Comparison of ENCODE assay signal across 1 cellular context in the genomic region with DNA sequence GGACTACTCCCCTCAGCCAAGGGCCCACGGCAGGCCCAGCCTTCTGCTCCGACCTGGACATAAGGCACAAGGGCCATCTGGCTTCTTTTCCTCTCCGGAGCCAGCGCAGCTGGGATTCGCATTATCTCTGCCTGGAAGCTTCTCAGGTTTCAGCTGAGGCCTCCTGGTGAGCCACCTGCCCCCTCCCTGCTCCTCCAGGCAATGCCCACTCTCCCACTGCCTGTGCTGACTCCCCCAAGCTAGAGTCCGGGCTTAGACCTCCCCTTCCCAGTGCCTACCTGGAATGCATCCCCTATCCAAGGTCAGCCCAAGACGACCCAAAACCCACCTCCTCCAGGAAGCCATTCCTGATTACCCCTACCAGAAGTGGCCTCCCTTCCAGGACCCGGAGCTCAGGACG.
TF ChIP-seq lines count a peak whose summit lies in the region.

No MANE protein-coding gene starts in this region.

TF ChIP-seq in HEK293, 187 proteins besides CTCF, POLR2A, EP300 and RAD21 (continued from another document and continues in another):
- TF ChIP-seq ZNF391 (tag by site-specific recombination; IDR thresholded peaks at IDR 0.05; ENCODE audit: borderline replicate concordance, low read depth) (no peak), ZBTB1 (tag by site-specific recombination; IDR thresholded peaks at IDR 0.05) (no peak), ZNF707 (tag by site-specific recombination; IDR thresholded peaks at IDR 0.05) (no peak), ZBTB17 (tag by site-specific recombination; IDR thresholded peaks at IDR 0.05) (peak; percentile 40; the same call in 1 of the 2 replicates), ZNF404 (tag by site-specific recombination; IDR thresholded peaks at IDR 0.05) (no peak), KLF8 (tag by site-specific recombination; IDR thresholded peaks at IDR 0.05) (no peak), EGR2 (tag by site-specific recombination; IDR thresholded peaks at IDR 0.05; ENCODE audit: low read depth) (peak; percentile 22; the same call in 1 of the 2 replicates), GFI1B (tag by site-specific recombination; IDR thresholded peaks at IDR 0.05) (no peak), SP7 (tag by site-specific recombination; IDR thresholded peaks at IDR 0.05) (no peak), GLIS1 (tag by site-specific recombination; IDR thresholded peaks at IDR 0.05) (peak; percentile 92), ZNF175 (tag by site-specific recombination; IDR thresholded peaks at IDR 0.05) (no peak), ZNF37A (tag by site-specific recombination; IDR thresholded peaks at IDR 0.05) (no peak), ZNF747 (tag by site-specific recombination; IDR thresholded peaks at IDR 0.05) (no peak), ZNF843 (tag by site-specific recombination; IDR thresholded peaks at IDR 0.05) (no peak), ZNF214 (tag by site-specific recombination; IDR thresholded peaks at IDR 0.05; ENCODE audit: borderline replicate concordance) (no peak), ZNF558 (tag by site-specific recombination; IDR thresholded peaks at IDR 0.05) (no peak), ZNF837 (tag by site-specific recombination; IDR thresholded peaks at IDR 0.05) (no peak), ZNF133 (tag by site-specific recombination; IDR thresholded peaks at IDR 0.05) (no peak), ZNF658 (tag by site-specific recombination; IDR thresholded peaks at IDR 0.05) (no peak), ZNF292 (tag by site-specific recombination; IDR thresholded peaks at IDR 0.05; ENCODE audit: borderline replicate concordance, low read depth) (no peak), ZNF423 (tag by site-specific recombination; IDR thresholded peaks at IDR 0.05) (peak; percentile 50; the same call in 1 of the 2 replicates)
- TF ChIP-seq, protein P1, sequence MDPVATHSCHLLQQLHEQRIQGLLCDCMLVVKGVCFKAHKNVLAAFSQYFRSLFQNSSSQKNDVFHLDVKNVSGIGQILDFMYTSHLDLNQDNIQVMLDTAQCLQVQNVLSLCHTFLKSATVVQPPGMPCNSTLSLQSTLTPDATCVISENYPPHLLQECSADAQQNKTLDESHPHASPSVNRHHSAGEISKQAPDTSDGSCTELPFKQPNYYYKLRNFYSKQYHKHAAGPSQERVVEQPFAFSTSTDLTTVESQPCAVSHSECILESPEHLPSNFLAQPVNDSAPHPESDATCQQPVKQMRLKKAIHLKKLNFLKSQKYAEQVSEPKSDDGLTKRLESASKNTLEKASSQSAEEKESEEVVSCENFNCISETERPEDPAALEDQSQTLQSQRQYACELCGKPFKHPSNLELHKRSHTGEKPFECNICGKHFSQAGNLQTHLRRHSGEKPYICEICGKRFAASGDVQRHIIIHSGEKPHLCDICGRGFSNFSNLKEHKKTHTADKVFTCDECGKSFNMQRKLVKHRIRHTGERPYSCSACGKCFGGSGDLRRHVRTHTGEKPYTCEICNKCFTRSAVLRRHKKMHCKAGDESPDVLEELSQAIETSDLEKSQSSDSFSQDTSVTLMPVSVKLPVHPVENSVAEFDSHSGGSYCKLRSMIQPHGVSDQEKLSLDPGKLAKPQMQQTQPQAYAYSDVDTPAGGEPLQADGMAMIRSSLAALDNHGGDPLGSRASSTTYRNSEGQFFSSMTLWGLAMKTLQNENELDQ (tag by site-specific recombination; IDR thresholded peaks at IDR 0.05; ENCODE audit: low read depth) = no peak
- TF ChIP-seq, protein P2, sequence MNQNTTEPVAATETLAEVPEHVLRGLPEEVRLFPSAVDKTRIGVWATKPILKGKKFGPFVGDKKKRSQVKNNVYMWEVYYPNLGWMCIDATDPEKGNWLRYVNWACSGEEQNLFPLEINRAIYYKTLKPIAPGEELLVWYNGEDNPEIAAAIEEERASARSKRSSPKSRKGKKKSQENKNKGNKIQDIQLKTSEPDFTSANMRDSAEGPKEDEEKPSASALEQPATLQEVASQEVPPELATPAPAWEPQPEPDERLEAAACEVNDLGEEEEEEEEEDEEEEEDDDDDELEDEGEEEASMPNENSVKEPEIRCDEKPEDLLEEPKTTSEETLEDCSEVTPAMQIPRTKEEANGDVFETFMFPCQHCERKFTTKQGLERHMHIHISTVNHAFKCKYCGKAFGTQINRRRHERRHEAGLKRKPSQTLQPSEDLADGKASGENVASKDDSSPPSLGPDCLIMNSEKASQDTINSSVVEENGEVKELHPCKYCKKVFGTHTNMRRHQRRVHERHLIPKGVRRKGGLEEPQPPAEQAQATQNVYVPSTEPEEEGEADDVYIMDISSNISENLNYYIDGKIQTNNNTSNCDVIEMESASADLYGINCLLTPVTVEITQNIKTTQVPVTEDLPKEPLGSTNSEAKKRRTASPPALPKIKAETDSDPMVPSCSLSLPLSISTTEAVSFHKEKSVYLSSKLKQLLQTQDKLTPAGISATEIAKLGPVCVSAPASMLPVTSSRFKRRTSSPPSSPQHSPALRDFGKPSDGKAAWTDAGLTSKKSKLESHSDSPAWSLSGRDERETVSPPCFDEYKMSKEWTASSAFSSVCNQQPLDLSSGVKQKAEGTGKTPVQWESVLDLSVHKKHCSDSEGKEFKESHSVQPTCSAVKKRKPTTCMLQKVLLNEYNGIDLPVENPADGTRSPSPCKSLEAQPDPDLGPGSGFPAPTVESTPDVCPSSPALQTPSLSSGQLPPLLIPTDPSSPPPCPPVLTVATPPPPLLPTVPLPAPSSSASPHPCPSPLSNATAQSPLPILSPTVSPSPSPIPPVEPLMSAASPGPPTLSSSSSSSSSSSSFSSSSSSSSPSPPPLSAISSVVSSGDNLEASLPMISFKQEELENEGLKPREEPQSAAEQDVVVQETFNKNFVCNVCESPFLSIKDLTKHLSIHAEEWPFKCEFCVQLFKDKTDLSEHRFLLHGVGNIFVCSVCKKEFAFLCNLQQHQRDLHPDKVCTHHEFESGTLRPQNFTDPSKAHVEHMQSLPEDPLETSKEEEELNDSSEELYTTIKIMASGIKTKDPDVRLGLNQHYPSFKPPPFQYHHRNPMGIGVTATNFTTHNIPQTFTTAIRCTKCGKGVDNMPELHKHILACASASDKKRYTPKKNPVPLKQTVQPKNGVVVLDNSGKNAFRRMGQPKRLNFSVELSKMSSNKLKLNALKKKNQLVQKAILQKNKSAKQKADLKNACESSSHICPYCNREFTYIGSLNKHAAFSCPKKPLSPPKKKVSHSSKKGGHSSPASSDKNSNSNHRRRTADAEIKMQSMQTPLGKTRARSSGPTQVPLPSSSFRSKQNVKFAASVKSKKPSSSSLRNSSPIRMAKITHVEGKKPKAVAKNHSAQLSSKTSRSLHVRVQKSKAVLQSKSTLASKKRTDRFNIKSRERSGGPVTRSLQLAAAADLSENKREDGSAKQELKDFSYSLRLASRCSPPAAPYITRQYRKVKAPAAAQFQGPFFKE (tag by site-specific recombination; IDR thresholded peaks at IDR 0.05; ENCODE audit: borderline replicate concordance) = no peak
- TF ChIP-seq, protein P3, sequence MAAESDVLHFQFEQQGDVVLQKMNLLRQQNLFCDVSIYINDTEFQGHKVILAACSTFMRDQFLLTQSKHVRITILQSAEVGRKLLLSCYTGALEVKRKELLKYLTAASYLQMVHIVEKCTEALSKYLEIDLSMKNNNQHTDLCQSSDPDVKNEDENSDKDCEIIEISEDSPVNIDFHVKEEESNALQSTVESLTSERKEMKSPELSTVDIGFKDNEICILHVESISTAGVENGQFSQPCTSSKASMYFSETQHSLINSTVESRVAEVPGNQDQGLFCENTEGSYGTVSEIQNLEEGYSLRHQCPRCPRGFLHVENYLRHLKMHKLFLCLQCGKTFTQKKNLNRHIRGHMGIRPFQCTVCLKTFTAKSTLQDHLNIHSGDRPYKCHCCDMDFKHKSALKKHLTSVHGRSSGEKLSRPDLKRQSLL (tag by site-specific recombination; IDR thresholded peaks at IDR 0.05) = no peak
- TF ChIP-seq, protein P4, sequence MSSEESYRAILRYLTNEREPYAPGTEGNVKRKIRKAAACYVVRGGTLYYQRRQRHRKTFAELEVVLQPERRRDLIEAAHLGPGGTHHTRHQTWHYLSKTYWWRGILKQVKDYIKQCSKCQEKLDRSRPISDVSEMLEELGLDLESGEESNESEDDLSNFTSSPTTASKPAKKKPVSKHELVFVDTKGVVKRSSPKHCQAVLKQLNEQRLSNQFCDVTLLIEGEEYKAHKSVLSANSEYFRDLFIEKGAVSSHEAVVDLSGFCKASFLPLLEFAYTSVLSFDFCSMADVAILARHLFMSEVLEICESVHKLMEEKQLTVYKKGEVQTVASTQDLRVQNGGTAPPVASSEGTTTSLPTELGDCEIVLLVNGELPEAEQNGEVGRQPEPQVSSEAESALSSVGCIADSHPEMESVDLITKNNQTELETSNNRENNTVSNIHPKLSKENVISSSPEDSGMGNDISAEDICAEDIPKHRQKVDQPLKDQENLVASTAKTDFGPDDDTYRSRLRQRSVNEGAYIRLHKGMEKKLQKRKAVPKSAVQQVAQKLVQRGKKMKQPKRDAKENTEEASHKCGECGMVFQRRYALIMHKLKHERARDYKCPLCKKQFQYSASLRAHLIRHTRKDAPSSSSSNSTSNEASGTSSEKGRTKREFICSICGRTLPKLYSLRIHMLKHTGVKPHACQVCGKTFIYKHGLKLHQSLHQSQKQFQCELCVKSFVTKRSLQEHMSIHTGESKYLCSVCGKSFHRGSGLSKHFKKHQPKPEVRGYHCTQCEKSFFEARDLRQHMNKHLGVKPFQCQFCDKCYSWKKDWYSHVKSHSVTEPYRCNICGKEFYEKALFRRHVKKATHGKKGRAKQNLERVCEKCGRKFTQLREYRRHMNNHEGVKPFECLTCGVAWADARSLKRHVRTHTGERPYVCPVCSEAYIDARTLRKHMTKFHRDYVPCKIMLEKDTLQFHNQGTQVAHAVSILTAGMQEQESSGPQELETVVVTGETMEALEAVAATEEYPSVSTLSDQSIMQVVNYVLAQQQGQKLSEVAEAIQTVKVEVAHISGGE (tag by site-specific recombination; conservative IDR thresholded peaks at IDR 0.05; ENCODE audit: low read depth) = no peak
- TF ChIP-seq, protein P5, sequence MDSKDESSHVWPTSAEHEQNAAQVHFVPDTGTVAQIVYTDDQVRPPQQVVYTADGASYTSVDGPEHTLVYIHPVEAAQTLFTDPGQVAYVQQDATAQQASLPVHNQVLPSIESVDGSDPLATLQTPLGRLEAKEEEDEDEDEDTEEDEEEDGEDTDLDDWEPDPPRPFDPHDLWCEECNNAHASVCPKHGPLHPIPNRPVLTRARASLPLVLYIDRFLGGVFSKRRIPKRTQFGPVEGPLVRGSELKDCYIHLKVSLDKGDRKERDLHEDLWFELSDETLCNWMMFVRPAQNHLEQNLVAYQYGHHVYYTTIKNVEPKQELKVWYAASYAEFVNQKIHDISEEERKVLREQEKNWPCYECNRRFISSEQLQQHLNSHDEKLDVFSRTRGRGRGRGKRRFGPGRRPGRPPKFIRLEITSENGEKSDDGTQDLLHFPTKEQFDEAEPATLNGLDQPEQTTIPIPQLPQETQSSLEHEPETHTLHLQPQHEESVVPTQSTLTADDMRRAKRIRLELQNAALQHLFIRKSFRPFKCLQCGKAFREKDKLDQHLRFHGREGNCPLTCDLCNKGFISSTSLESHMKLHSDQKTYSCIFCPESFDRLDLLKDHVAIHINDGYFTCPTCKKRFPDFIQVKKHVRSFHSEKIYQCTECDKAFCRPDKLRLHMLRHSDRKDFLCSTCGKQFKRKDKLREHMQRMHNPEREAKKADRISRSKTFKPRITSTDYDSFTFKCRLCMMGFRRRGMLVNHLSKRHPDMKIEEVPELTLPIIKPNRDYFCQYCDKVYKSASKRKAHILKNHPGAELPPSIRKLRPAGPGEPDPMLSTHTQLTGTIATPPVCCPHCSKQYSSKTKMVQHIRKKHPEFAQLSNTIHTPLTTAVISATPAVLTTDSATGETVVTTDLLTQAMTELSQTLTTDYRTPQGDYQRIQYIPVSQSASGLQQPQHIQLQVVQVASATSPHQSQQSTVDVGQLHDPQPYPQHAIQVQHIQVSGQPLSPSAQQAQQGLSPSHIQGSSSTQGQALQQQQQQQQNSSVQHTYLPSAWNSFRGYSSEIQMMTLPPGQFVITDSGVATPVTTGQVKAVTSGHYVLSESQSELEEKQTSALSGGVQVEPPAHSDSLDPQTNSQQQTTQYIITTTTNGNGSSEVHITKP (tag by site-specific recombination; IDR thresholded peaks at IDR 0.05) = no peak
- TF ChIP-seq, protein P6, sequence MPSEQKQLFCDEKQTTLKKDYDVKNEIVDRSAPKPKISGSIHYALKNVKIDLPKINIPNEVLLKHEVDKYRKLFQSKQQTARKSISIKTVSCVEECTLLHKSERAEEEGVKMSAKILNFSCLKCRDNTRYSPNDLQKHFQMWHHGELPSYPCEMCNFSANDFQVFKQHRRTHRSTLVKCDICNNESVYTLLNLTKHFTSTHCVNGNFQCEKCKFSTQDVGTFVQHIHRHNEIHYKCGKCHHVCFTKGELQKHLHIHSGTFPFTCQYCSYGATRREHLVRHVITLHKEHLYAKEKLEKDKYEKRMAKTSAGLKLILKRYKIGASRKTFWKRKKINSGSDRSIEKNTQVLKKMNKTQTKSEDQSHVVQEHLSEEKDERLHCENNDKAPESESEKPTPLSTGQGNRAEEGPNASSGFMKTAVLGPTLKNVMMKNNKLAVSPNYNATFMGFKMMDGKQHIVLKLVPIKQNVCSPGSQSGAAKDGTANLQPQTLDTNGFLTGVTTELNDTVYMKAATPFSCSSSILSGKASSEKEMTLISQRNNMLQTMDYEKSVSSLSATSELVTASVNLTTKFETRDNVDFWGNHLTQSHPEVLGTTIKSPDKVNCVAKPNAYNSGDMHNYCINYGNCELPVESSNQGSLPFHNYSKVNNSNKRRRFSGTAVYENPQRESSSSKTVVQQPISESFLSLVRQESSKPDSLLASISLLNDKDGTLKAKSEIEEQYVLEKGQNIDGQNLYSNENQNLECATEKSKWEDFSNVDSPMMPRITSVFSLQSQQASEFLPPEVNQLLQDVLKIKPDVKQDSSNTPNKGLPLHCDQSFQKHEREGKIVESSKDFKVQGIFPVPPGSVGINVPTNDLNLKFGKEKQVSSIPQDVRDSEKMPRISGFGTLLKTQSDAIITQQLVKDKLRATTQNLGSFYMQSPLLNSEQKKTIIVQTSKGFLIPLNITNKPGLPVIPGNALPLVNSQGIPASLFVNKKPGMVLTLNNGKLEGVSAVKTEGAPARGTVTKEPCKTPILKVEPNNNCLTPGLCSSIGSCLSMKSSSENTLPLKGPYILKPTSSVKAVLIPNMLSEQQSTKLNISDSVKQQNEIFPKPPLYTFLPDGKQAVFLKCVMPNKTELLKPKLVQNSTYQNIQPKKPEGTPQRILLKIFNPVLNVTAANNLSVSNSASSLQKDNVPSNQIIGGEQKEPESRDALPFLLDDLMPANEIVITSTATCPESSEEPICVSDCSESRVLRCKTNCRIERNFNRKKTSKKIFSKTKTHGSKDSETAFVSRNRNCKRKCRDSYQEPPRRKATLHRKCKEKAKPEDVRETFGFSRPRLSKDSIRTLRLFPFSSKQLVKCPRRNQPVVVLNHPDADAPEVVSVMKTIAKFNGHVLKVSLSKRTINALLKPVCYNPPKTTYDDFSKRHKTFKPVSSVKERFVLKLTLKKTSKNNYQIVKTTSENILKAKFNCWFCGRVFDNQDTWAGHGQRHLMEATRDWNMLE (tag by site-specific recombination; conservative IDR thresholded peaks at IDR 0.05; ENCODE audit: low read depth) = no peak
- TF ChIP-seq, protein P7, sequence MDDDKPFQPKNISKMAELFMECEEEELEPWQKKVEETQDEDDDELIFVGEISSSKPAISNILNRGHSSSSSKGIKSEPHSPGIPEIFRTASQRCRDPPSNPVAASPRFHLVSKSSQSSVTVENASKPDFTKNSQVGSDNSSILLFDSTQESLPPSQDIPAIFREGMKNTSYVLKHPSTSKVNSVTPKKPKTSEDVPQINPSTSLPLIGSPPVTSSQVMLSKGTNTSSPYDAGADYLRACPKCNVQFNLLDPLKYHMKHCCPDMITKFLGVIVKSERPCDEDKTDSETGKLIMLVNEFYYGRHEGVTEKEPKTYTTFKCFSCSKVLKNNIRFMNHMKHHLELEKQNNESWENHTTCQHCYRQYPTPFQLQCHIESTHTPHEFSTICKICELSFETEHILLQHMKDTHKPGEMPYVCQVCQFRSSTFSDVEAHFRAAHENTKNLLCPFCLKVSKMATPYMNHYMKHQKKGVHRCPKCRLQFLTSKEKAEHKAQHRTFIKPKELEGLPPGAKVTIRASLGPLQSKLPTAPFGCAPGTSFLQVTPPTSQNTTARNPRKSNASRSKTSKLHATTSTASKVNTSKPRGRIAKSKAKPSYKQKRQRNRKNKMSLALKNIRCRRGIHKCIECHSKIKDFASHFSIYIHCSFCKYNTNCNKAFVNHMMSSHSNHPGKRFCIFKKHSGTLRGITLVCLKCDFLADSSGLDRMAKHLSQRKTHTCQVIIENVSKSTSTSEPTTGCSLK (tag by site-specific recombination; IDR thresholded peaks at IDR 0.05) = no peak
